Comparison of ENCODE assay signal across 8 cellular contexts in the genomic region with DNA sequence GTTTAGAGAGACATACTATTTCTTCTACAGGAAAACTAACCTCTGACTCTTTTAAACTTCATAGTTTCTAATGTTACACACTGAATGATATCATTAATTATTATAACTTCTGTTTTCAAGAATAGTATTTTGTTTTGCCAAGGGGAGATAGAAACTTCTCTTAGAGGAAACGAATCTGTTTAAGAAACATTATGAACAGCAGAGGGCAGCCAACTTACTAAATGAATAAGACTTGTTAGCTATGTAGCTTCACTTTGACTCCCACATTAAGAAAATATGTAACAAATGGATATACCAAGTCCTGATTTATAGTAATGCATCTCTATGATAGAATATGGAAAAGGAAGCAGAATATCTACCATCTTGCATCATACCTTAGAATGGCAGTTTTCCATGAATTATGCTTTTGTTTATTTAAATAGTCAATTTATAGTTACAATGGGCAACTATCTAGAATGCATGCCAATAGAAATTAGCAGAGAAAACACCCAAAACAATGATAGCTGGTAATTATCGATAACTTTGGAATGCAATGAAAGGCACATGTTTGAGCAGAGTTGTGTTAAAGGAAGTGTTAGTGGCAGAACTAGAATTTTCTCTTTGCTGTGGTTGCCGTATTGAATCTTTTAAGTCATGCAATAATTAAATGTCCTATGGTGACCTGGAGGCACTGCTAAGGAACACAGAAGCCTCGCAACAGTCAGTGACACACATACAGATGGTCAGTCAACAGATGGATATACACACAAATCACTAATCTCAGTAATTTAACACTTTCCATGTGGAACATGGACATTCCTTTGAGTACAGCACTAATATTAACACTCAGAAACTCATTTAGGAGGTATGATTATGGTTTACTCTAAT.
A peak's percentile ranks its signal among the peaks of the same experiment; 100 is the strongest.
DNase-seq lines count a peak whose midpoint lies in the region; ATAC-seq and TF ChIP-seq lines count a peak whose summit lies in the region.

No MANE protein-coding gene starts in this region.

- 39% methylated on average over 4 of the region's 4 CpGs for WGBS in esophagus muscularis mucosa

- no peak for TF ChIP-seq POLR2A in esophagus muscularis mucosa (IDR thresholded peaks at IDR 0.05; ENCODE audit: low read depth)

- H3K36me3 ChIP-seq in DOHH2 (ENCODE audit: control insufficient read depth, low read length) (no peaks in the 10 kb centered on the region), PC-9 (ENCODE audit: low read depth) (no peaks in the 10 kb centered on the region), esophagus muscularis mucosa (peaks cover 0 to 71% (median 25%) of the 10 kb centered on the region in 4 donors), parathyroid adenoma (ENCODE audit: control insufficient read depth, insufficient read depth, low read length) (no peaks in the 10 kb centered on the region)

- H3K4me2 ChIP-seq in DOHH2 (ENCODE audit: low read length) (no peak overlapping the region), PC-9 (no peak overlapping the region), parathyroid adenoma (ENCODE audit: low read length) (no peak overlapping the region)

- H3K4me1 Mint-ChIP-seq in activated CD8-positive, alpha-beta T cell treated with anti-CD3 and anti-CD28 coated beads for 36 hours (ENCODE audit: low read depth), result peaks cover 2% of the 10 kb centered on the region

- H3K27me3 ChIP-seq in DOHH2 (ENCODE audit: control insufficient read depth, low read length) (peaks cover 5% of the 10 kb centered on the region; the same call in 1 of the 2 replicates), PC-9 (ENCODE audit: insufficient read depth, low read depth) (no peaks in the 10 kb centered on the region), esophagus muscularis mucosa (no peaks in the 10 kb centered on the region), parathyroid adenoma (ENCODE audit: control insufficient read depth, insufficient read depth, low read length) (no peaks in the 10 kb centered on the region)

- H3K79me2 ChIP-seq in DOHH2 (ENCODE audit: control insufficient read depth, low read length) (no peaks in the 10 kb centered on the region), PC-9 (ENCODE audit: low read depth) (no peaks in the 10 kb centered on the region), parathyroid adenoma (no peaks in the 10 kb centered on the region)

- H3K36me3 Mint-ChIP-seq in activated CD8-positive, alpha-beta T cell treated with anti-CD3 and anti-CD28 coated beads for 36 hours (ENCODE audit: low read depth), result no peaks in the 10 kb centered on the region

- no peaks in the 10 kb centered on the region for H4K20me1 ChIP-seq in DOHH2 (ENCODE audit: control insufficient read depth, insufficient read depth, low read depth, low read length)
- no peaks in the 10 kb centered on the region for H4K20me1 ChIP-seq in PC-9 (ENCODE audit: insufficient read depth)

- H3K9me3 Mint-ChIP-seq in activated CD8-positive, alpha-beta T cell treated with anti-CD3 and anti-CD28 coated beads for 36 hours, result no peaks in the 10 kb centered on the region

- POLR2A ChIA-PET in PC-9 (lab: Charles Lee; ENCODE audit: unreplicated experiment), result no interaction called here
- POLR2A ChIA-PET in activated CD8-positive, alpha-beta T cell treated with anti-CD3 and anti-CD28 coated beads for 36 hours (lab: Charles Lee), result no interaction called here

- no peak overlapping the region for H3K4me3 Mint-ChIP-seq in activated CD8-positive, alpha-beta T cell treated with anti-CD3 and anti-CD28 coated beads for 36 hours

- H3K4me3 ChIP-seq in DOHH2 (ENCODE audit: low read length) (no peak overlapping the region), PC-9 (no peak overlapping the region), esophagus muscularis mucosa (no peak overlapping the region), parathyroid adenoma (ENCODE audit: low read depth, low read length) (no peak overlapping the region)

- H3K9me2 ChIP-seq in DOHH2 (replicated peaks; ENCODE audit: control insufficient read depth, low read length) (no peaks in the 10 kb centered on the region), PC-9 (ENCODE audit: insufficient read depth) (no peaks in the 10 kb centered on the region)

- H3K27ac Mint-ChIP-seq in activated CD8-positive, alpha-beta T cell treated with anti-CD3 and anti-CD28 coated beads for 36 hours, result no peak overlapping the region

- BruUV-seq in PC-9 (replicated peaks; lab: Mats Ljungman, UMichigan), result no TSS peak

- intact Hi-C loops in PC-9 (cut with micrococcal nuclease; ENCODE audit: unreplicated experiment), result loop anchor here (1.0 to 10.0 kb wide), 5 partner anchors 194 to 494 kb away; no protein-coding TSS in a partner anchor
- intact Hi-C loops in esophagus muscularis mucosa (cut with DNase I), result loop anchor here (5.0 kb wide), 2 partner anchors 96 to 386 kb away; no protein-coding TSS in a partner anchor
- intact Hi-C loops in activated CD8-positive, alpha-beta T cell treated with anti-CD3 and anti-CD28 coated beads for 36 hours (cut with micrococcal nuclease), result no loop called here

- DNase-seq in HuH-7 (ENCODE audit: low spot score) (peak; percentile 17), PC-9 (peak in 1 of 2 experiments; percentile 38), esophagus muscularis mucosa (ENCODE audit: extremely low spot score) (no peak), omental fat pad (ENCODE audit: low spot score) (no peak)
- no peak for DNase-seq in activated CD8-positive, alpha-beta T cell treated with anti-CD3 and anti-CD28 coated beads for 36 hours

- peaks cover 31% of the 10 kb centered on the region for H3K27me3 Mint-ChIP-seq in activated CD8-positive, alpha-beta T cell treated with anti-CD3 and anti-CD28 coated beads for 36 hours

- TF ChIP-seq CTCF in DOHH2 (IDR thresholded peaks at IDR 0.05; ENCODE audit: low read depth, low read length, poor library complexity, severe bottlenecking), result peak; percentile 49
- TF ChIP-seq CTCF in PC-9 (conservative IDR thresholded peaks at IDR 0.05), result peak; percentile 67
- TF ChIP-seq CTCF in esophagus muscularis mucosa (IDR thresholded peaks at IDR 0.05), result peak; percentile 46 to 54 (median 51)
- peak; percentile 33 for TF ChIP-seq CTCF in parathyroid adenoma (IDR thresholded peaks at IDR 0.05)
- no peak for TF ChIP-seq CTCF in omental fat pad (IDR thresholded peaks at IDR 0.05)
- TF ChIP-seq CTCF in activated CD8-positive, alpha-beta T cell treated with anti-CD3 and anti-CD28 coated beads for 36 hours (IDR thresholded peaks at IDR 0.05), result no peak

- H2AFZ ChIP-seq in PC-9 (no peak overlapping the region), parathyroid adenoma (no peak overlapping the region)

- H3K9me3 ChIP-seq in DOHH2 (ENCODE audit: control insufficient read depth, insufficient read depth, low read length), result no peaks in the 10 kb centered on the region
- H3K9me3 ChIP-seq in PC-9 (ENCODE audit: insufficient read depth, low read depth), result no peaks in the 10 kb centered on the region
- H3K9me3 ChIP-seq in esophagus muscularis mucosa, result no peaks in the 10 kb centered on the region
- no peaks in the 10 kb centered on the region for H3K9me3 ChIP-seq in parathyroid adenoma (ENCODE audit: control insufficient read depth, low read length)

- no peaks in the 10 kb centered on the region for H3K4me1 ChIP-seq in DOHH2 (ENCODE audit: control insufficient read depth, low read length)
- H3K4me1 ChIP-seq in PC-9 (replicated peaks; ENCODE audit: insufficient read depth), result no peaks in the 10 kb centered on the region
- peaks cover 6 to 30% (median 15%) of the 10 kb centered on the region in 4 donors for H3K4me1 ChIP-seq in esophagus muscularis mucosa
- no peaks in the 10 kb centered on the region for H3K4me1 ChIP-seq in parathyroid adenoma

- no peak for ATAC-seq in omental fat pad (ENCODE audit: low FRiP score)
- no peak for ATAC-seq in activated CD8-positive, alpha-beta T cell treated with anti-CD3 and anti-CD28 coated beads for 36 hours
- ATAC-seq in GM19397 (IDR thresholded peaks at IDR 0.05; ENCODE audit: unreplicated experiment), result no peak

- CTCF ChIA-PET in PC-9 (lab: Charles Lee), result interaction anchor here (0.6 to 1.5 kb wide), 5 partner anchors 77 to 497 kb away, joined by 3 to 10 read pairs (median 7); no protein-coding TSS in a partner anchor
- CTCF ChIA-PET in activated CD8-positive, alpha-beta T cell treated with anti-CD3 and anti-CD28 coated beads for 36 hours (lab: Charles Lee), result interaction anchor here (0.6 to 4.8 kb wide), 6 partner anchors 8 to 776 kb away, joined by 3 to 30 read pairs (median 4); no protein-coding TSS in a partner anchor

- H3F3A ChIP-seq in DOHH2 (ENCODE audit: control insufficient read depth, insufficient read depth) (no peaks in the 10 kb centered on the region), PC-9 (ENCODE audit: insufficient read depth, low read depth) (no peaks in the 10 kb centered on the region)

- H3K27ac ChIP-seq in DOHH2 (ENCODE audit: low read depth, low read length) (no peak overlapping the region), PC-9 (no peak overlapping the region), esophagus muscularis mucosa (replicated peaks in 1 of 4) (peak overlapping the region in 2 of 4 donors; percentile 6 to 7), parathyroid adenoma (no peak overlapping the region)

- no peak for TF ChIP-seq EP300 in esophagus muscularis mucosa (IDR thresholded peaks at IDR 0.05)

- H3K9ac ChIP-seq in parathyroid adenoma, result no peak overlapping the region

Comparison
In these comparisons a context has a peak if more than half of its experiments do, and no peak if none do; other contexts are left out.
1. CTCF ChIP-seq: peak in DOHH2 (single experiment), PC-9 (single experiment), esophagus muscularis mucosa (3 of 3) and parathyroid adenoma (single experiment); none in omental fat pad (0 of 3) and activated CD8-positive, alpha-beta T cell treated with anti-CD3 and anti-CD28 coated beads for 36 hours (single experiment).